ENCODE assay signal across 20 cellular contexts in the genomic region with DNA sequence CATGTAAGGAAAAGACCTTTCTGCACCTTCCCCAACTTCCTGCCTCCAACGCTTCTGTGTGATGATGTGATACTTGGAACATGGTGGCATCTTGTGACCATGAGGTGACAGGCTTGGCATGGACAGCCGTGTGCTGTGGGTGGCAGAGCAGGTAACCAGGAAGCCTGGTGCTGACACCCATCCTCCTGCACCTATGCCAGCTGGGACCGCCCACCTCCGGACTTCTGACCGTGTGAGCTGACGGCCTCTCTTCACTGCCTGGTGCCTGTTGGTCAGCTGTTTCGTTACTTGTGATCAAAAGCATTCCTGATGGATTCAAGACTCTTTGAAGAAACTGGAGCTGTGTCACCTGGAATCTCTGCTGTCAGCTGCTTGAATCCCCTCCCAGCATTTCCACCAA.
DNase-seq lines count a peak whose midpoint lies in the region; ATAC-seq, FAIRE-seq and TF ChIP-seq lines count a peak whose summit lies in the region.
"Had no signal": no experiment of that assay in that cellular context is flagged by ENCODE, and none has a peak within 500 bp of the region (broad histone marks: within the 10 kb centered on the region; RNA-seq: fewer than 3 reads in every experiment).

No MANE protein-coding gene starts in this region.

- no peak for FAIRE-seq in HepG2 (lab: Jason Lieb, UNC)
- FAIRE-seq: A549, GM12891, H54, K562, RCC 7860 had no signal

- no peak overlapping the region for H3K4me3 ChIP-seq in HepG2 (replicated peaks in 1 of 3; ENCODE audit: insufficient read depth in 1 of 3, low read depth in 2 of 3, low read length in 3 of 3)
- H3K4me3 ChIP-seq in right lobe of liver: no peak overlapping the region
- H3K4me3 ChIP-seq in mucosa of descending colon: no peak overlapping the region
- no peak overlapping the region for H3K4me3 ChIP-seq in vagina
- H3K4me3 ChIP-seq: A549, K562 had no signal

- H3K36me3 ChIP-seq in HepG2 (replicated peaks in 1 of 2; ENCODE audit: control insufficient read depth in 1 of 2, insufficient read depth in 2 of 2, low read length in 2 of 2) (no peaks in the 10 kb centered on the region), right lobe of liver (no peaks in the 10 kb centered on the region), mucosa of descending colon (ENCODE audit: low read depth) (no peaks in the 10 kb centered on the region), vagina (no peaks in the 10 kb centered on the region)

- in situ Hi-C loops in HepG2 (cut with HindIII; ENCODE audit: extremely low pct_ligation_motif_present, low pct_unique_long_range_greater_than_20kb): no loop called here

- H3K4me1 ChIP-seq in HepG2 (ENCODE audit: insufficient read depth, low read length) (0 out of 2 replicates have a peak, but pooled peaks cover 5% of the 10 kb centered on the region), right lobe of liver (no peaks in the 10 kb centered on the region), mucosa of descending colon (ENCODE audit: low read depth) (peaks cover 2% of the 10 kb centered on the region), vagina (no peaks in the 10 kb centered on the region)
- H3K4me1 ChIP-seq: A549, Caco-2 had no signal

- no peaks in the 10 kb centered on the region; the same call in 1 of the 2 replicates for H4K20me1 ChIP-seq in HepG2 (ENCODE audit: insufficient read depth, low read length)

- no peak overlapping the region for H2AFZ ChIP-seq in HepG2 (ENCODE audit: low read length)

- intact Hi-C loops in HepG2 (cut with micrococcal nuclease; ENCODE audit: unreplicated experiment): no loop called here
- intact Hi-C loops in right lobe of liver (cut with DNase I): no loop called here
- intact Hi-C loops in mucosa of descending colon (cut with DNase I, micrococcal nuclease): no loop called here
- intact Hi-C loops in vagina (cut with DNase I): no loop called here

- H3K9me3 ChIP-seq in HepG2 (ENCODE audit: low read length) (no peaks in the 10 kb centered on the region), right lobe of liver (no peaks in the 10 kb centered on the region), mucosa of descending colon (peaks cover 2% of the 10 kb centered on the region), vagina (no peaks in the 10 kb centered on the region)
- H3K9me3 ChIP-seq: A549, Caco-2 had no signal

- TF ChIP-seq POLR2A in HepG2 (IDR thresholded peaks at IDR 0.05; ENCODE audit: insufficient read depth in 1 of 2, low read depth in 2 of 2, low read length in 2 of 2): no peak
- no peak for TF ChIP-seq POLR2A in right lobe of liver (IDR thresholded peaks at IDR 0.05)
- TF ChIP-seq POLR2A in vagina (IDR thresholded peaks at IDR 0.05): no peak

- H3K9ac ChIP-seq in HepG2 (ENCODE audit: insufficient read depth, low read depth, low read length): no peak overlapping the region

- POLR2A ChIA-PET in HepG2 (lab: Yijun Ruan, JAX): no interaction called here

- H3K27me3 ChIP-seq in HepG2 (ENCODE audit: control insufficient read depth in 1 of 2, insufficient read depth in 2 of 2, low read length in 2 of 2) (peaks cover 7 to 63% of the 10 kb centered on the region in 2 experiments; a peak in 4 of 5 replicates), right lobe of liver (no peaks in the 10 kb centered on the region), vagina (no peaks in the 10 kb centered on the region)

- no peaks in the 10 kb centered on the region for H3K79me2 ChIP-seq in HepG2 (ENCODE audit: insufficient read depth, low read length)

- DNase-seq in HepG2 (ENCODE audit: low spot score) (no peak), right lobe of liver (no peak), mucosa of descending colon (peak in 1 of 3 donors; percentile 45), islet precursor cell (no peak), vagina (ENCODE audit: extremely low spot score in 2 of 2) (no peak)
- DNase-seq: Caco-2; CD4-positive, alpha-beta T cell; DMS153; NCI-H1105; NCI-H510A; NCI-H748 treated with DMSO at 0.1 percent for 48 hours; NK-92 treated with Interleukin-12 subunit alpha and Interleukin-12 subunit beta, amount 100 ng/mL, for 24 hours; SHP77 had no signal

- CTCF ChIA-PET in HepG2 (lab: Yijun Ruan, JAX; ENCODE audit: low intra/inter-chr PET ratio, low total read pairs): no interaction called here

- TF ChIP-seq CTCF in HepG2 (CRISPR knock-in tag; IDR thresholded peaks at IDR 0.05): no peak
- no peak for TF ChIP-seq CTCF in right lobe of liver (IDR thresholded peaks at IDR 0.05)
- no peak for TF ChIP-seq CTCF in mucosa of descending colon (IDR thresholded peaks at IDR 0.05)
- TF ChIP-seq CTCF in vagina (IDR thresholded peaks at IDR 0.05): no peak

- H3K27ac ChIP-seq in HepG2 (ENCODE audit: extremely low read length, insufficient read depth, low read length) (no peak overlapping the region), right lobe of liver (no peak overlapping the region), vagina (no peak overlapping the region)
- H3K27ac ChIP-seq: A549 had no signal

- WGBS in HepG2 (ENCODE audit: low lambda C conversion rate): 2% methylated on average over 7 of the region's 7 CpGs
- 73% methylated on average over 4 of the region's 7 CpGs for WGBS in right lobe of liver (ENCODE audit: insufficient coverage, low coverage, low lambda C conversion rate, missing lambda C conversion rate)

- TF ChIP-seq EP300 in HepG2 (IDR thresholded peaks at IDR 0.05; ENCODE audit: low read depth in 2 of 2, low read length in 2 of 2) (no peak), HepG2 (CRISPR knock-in tag; IDR thresholded peaks at IDR 0.05; ENCODE audit: borderline replicate concordance) (no peak)

- TF ChIP-seq RAD21 in HepG2 (CRISPR knock-in tag; IDR thresholded peaks at IDR 0.05): no peak

- peak; percentile 61 for ATAC-seq in HepG2
- no peak for ATAC-seq in right lobe of liver
- peak; percentile 46 for ATAC-seq in esophagus mucosa
- ATAC-seq in mucosa of descending colon: peak; percentile 71
- ATAC-seq in GM18511 (IDR thresholded peaks at IDR 0.05; ENCODE audit: unreplicated experiment): no peak
- ATAC-seq: A549, K562 had no signal

- no peak overlapping the region for H3K4me2 ChIP-seq in HepG2 (ENCODE audit: low read depth, low read length)
- H3K4me2 ChIP-seq: A549 had no signal

- no TSS peak for BruUV-seq in HepG2 (replicated peaks; lab: Mats Ljungman, UMichigan)

TF ChIP-seq in HepG2, 621 proteins besides CTCF, POLR2A, EP300 and RAD21:
- TF ChIP-seq ZNF354B (CRISPR knock-in tag; IDR thresholded peaks at IDR 0.05) (no peak), GABPA (IDR thresholded peaks at IDR 0.05; ENCODE audit: low read depth, low read length) (no peak), GABPA (CRISPR knock-in tag; IDR thresholded peaks at IDR 0.05; ENCODE audit: low read depth) (no peak), HDAC6 (IDR thresholded peaks at IDR 0.05; ENCODE audit: low read depth, low read length) (no peak), CBFB (CRISPR knock-in tag; IDR thresholded peaks at IDR 0.05) (no peak), ZNF883 (CRISPR knock-in tag; IDR thresholded peaks at IDR 0.05; ENCODE audit: not compliant biosample characterization) (no peak)
- TF ChIP-seq, protein P1, sequence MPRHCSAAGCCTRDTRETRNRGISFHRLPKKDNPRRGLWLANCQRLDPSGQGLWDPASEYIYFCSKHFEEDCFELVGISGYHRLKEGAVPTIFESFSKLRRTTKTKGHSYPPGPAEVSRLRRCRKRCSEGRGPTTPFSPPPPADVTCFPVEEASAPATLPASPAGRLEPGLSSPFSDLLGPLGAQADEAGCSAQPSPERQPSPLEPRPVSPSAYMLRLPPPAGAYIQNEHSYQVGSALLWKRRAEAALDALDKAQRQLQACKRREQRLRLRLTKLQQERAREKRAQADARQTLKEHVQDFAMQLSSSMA (CRISPR knock-in tag; IDR thresholded peaks at IDR 0.05): no peak
- TF ChIP-seq, protein P2, sequence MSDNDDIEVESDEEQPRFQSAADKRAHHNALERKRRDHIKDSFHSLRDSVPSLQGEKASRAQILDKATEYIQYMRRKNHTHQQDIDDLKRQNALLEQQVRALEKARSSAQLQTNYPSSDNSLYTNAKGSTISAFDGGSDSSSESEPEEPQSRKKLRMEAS (IDR thresholded peaks at IDR 0.05): no peak

Comparison
In these comparisons a context has a peak if more than half of its experiments do, and no peak if none do; other contexts are left out.
1. ATAC-seq: peak in HepG2 (single experiment), esophagus mucosa (single experiment) and mucosa of descending colon (single experiment); none in right lobe of liver (0 of 4) and GM18511 (single experiment).